ENCODE assay signal across 8 cellular contexts in genomic region chr11:74018331-74019005, GRCh38. TPM values are rescaled to one million over a fixed set of nuclear protein-coding genes. Genes with fewer than 3 reads are reported as not detected.
DNase-seq lines count a peak whose midpoint lies in the region; ATAC-seq and TF ChIP-seq lines count a peak whose summit lies in the region.

No MANE protein-coding gene starts in this region.

- no peak overlapping the region for H3K14ac ChIP-seq in neuronal stem cell (ENCODE audit: low read length)

- no peak overlapping the region for H2BK15ac ChIP-seq in neuronal stem cell (ENCODE audit: low read length)

- intact Hi-C loops in esophagus squamous epithelium (cut with DNase I), result no loop called here

- H3K27ac ChIP-seq in esophagus squamous epithelium (peak overlapping the region; percentile 47 to 86 (median 72)), neuronal stem cell (replicated peaks; ENCODE audit: low read length) (no peak overlapping the region)

- no peak overlapping the region for H3K4me2 ChIP-seq in neuronal stem cell (ENCODE audit: insufficient read depth, low read length, poor library complexity, severe bottlenecking)

- DNase-seq in AG20443 (ENCODE audit: low spot score) (peak; percentile 91), NOMO-1 (lab: John Stamatoyannopoulos, UW; ENCODE audit: unreplicated experiment in 2 of 2) (peak; percentile 90 to 96), esophagus squamous epithelium (lab: John Stamatoyannopoulos, UW) (no peak), neuronal stem cell (ENCODE audit: low spot score) (no peak), DMS153 (lab: John Stamatoyannopoulos, UW) (no peak)
- DNase-seq in stimulated activated CD4-positive, alpha-beta T cell treated with anti-CD3 and anti-CD28 coated beads, Interleukin-4, amount 100 ng/mL, for 1 hour, result no peak

- H4K8ac ChIP-seq in neuronal stem cell (ENCODE audit: low read depth, low read length), result no peak overlapping the region

- no peak for TF ChIP-seq CTCF in esophagus squamous epithelium (IDR thresholded peaks at IDR 0.05)

- H3K23ac ChIP-seq in neuronal stem cell (ENCODE audit: low read depth, low read length, poor library complexity), result no peak overlapping the region

- no peak for TF ChIP-seq POLR2A in esophagus squamous epithelium (IDR thresholded peaks at IDR 0.05)

- H3K36me3 ChIP-seq in esophagus squamous epithelium, result peaks cover 0 to 31% (median 0%) of the 10 kb centered on the region in 3 donors
- H3K36me3 ChIP-seq in neuronal stem cell (replicated peaks in 1 of 2; ENCODE audit: control insufficient read depth in 2 of 2, insufficient read depth in 2 of 2, low read length in 2 of 2), result peaks cover 12 to 72% of the 10 kb centered on the region in 2 donors

- no peaks in the 10 kb centered on the region for H3K9me3 ChIP-seq in esophagus squamous epithelium
- H3K9me3 ChIP-seq in neuronal stem cell (replicated peaks in 1 of 2; ENCODE audit: control insufficient read depth in 2 of 2, insufficient read depth in 1 of 2, low read depth in 1 of 2, low read length in 2 of 2), result no peaks in the 10 kb centered on the region

- H2AFZ ChIP-seq in neuronal stem cell (ENCODE audit: low read length), result no peak overlapping the region

- ATAC-seq in GM21447 (IDR thresholded peaks at IDR 0.05; ENCODE audit: unreplicated experiment) (no peak), HG03520 (IDR thresholded peaks at IDR 0.05; ENCODE audit: unreplicated experiment) (no peak)

- H3K4me1 ChIP-seq in esophagus squamous epithelium, result peaks cover 12 to 32% (median 24%) of the 10 kb centered on the region in 3 donors
- peaks cover 0 to 1% of the 10 kb centered on the region in 2 donors for H3K4me1 ChIP-seq in neuronal stem cell (ENCODE audit: control insufficient read depth in 2 of 2, insufficient read depth in 1 of 2, low read depth in 1 of 2, low read length in 2 of 2)

- H2BK5ac ChIP-seq in neuronal stem cell (ENCODE audit: low read length), result no peak overlapping the region

- WGBS in esophagus squamous epithelium, 2 donors, result 51 to 55% methylated on average over 7 to 9 of the region's 9 CpGs
- no CpG with 5 or more reads among the region's 9 CpGs for WGBS in neuronal stem cell (ENCODE audit: extremely low coverage in 2 of 2, insufficient read length in 2 of 2, insufficient replicate concordance in 1 of 2), 2 donors

- no peak overlapping the region for H2AK5ac ChIP-seq in neuronal stem cell (ENCODE audit: low read depth, low read length)

- peak overlapping the region; percentile 40 for H3K9ac ChIP-seq in neuronal stem cell (ENCODE audit: low read depth, low read length, poor library complexity)

- no peak overlapping the region for H2BK120ac ChIP-seq in neuronal stem cell (ENCODE audit: low read depth, low read length)

- no peaks in the 10 kb centered on the region for H3K79me1 ChIP-seq in neuronal stem cell (ENCODE audit: low read depth, low read length)

- H4K91ac ChIP-seq in neuronal stem cell (ENCODE audit: low read depth, low read length, poor library complexity), result no peak overlapping the region

- no peak overlapping the region for H2BK12ac ChIP-seq in neuronal stem cell (ENCODE audit: low read length)

- H3K27me3 ChIP-seq in esophagus squamous epithelium, result no peaks in the 10 kb centered on the region
- H3K27me3 ChIP-seq in neuronal stem cell (ENCODE audit: control insufficient read depth in 3 of 3, insufficient read depth in 3 of 3, low read depth in 1 of 3, low read length in 3 of 3), result no peaks in the 10 kb centered on the region

- no peak overlapping the region for H3K4me3 ChIP-seq in esophagus squamous epithelium
- no peak overlapping the region for H3K4me3 ChIP-seq in neuronal stem cell (ENCODE audit: low read length in 2 of 2)

- no peak overlapping the region for H3K4ac ChIP-seq in neuronal stem cell (ENCODE audit: low read length)

- H3K18ac ChIP-seq in neuronal stem cell (ENCODE audit: low read length), result no peak overlapping the region

RNA-seq across cellular contexts. Expression of gene UCP3, which starts 9.6 kb away (rescaled TPM):
- total RNA-seq in esophagus squamous epithelium, result 1 to 10 TPM in 1 of 4 donors, under 1 TPM in 2, not detected in 1; 0.53 to 1.5 (median 0.92) TPM
- polyA plus RNA-seq in neuronal stem cell (2013, experiment 1 of 2), result 0.68 TPM
- 0.89 TPM for polyA plus RNA-seq in neuronal stem cell (2013, experiment 2 of 2)

RNA-seq across cellular contexts. Expression of gene UCP2, which starts 35.8 kb away (rescaled TPM):
- total RNA-seq in esophagus squamous epithelium, result 10 to 100 TPM in 1 of 4 donors, 1 to 10 TPM in 3; 4.0 to 26.7 (median 7.1) TPM
- polyA plus RNA-seq in neuronal stem cell (2013, experiment 1 of 2), result 66.7 TPM
- 65.7 TPM for polyA plus RNA-seq in neuronal stem cell (2013, experiment 2 of 2)

Comparison
In these comparisons a context has a peak if more than half of its experiments do, and no peak if none do; other contexts are left out.
1. DNase-seq: peak in AG20443 (single experiment) and NOMO-1 (2 of 2); none in esophagus squamous epithelium (single experiment), neuronal stem cell (single experiment), stimulated activated CD4-positive, alpha-beta T cell treated with anti-CD3 and anti-CD28 coated beads, Interleukin-4, amount 100 ng/mL, for 1 hour (single experiment) and DMS153 (single experiment).